Comparison of ENCODE assay signal across 1 cellular context in genomic region chr10:22633106-22633505, GRCh38.
TF ChIP-seq lines count a peak whose summit lies in the region.

No MANE protein-coding gene starts in this region.

TF ChIP-seq in K562, 482 proteins besides CTCF, POLR2A, EP300 and RAD21 (continued from another document):
- TF ChIP-seq FOXP4 (CRISPR knock-in tag; IDR thresholded peaks at IDR 0.05; ENCODE audit: borderline replicate concordance) (no peak), FOXP1 (CRISPR knock-in tag; IDR thresholded peaks at IDR 0.05) (no peak), SMARCE1 (IDR thresholded peaks at IDR 0.05) (no peak), CREB3L1 (IDR thresholded peaks at IDR 0.05; ENCODE audit: borderline replicate concordance, low read depth) (no peak)
TF ChIP-seq in K562: peak in this region for 0.
